Comparison of ENCODE assay signal across 16 cellular contexts in the genomic region with DNA sequence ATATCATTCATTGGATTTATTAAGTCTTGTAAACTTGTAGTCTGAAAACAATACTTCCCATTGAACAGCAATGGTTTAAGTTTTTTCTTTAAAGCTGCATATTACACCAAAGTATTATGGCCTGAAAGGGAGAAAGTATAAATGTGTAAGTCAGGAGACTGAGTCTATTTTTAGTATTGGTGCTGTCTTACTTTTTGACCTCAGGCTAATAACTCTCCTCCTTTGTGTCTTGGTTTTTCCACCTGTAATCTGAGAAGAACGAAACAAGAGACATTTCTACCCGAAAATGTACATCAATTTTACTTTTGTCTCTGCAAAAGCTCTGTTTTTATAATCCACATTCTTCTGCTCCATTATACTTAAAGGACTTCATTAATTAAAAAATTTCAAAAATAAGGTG. TPM values are rescaled to one million over a fixed set of nuclear protein-coding genes. Genes with fewer than 3 reads are reported as not detected.
DNase-seq lines count a peak whose midpoint lies in the region; ATAC-seq and TF ChIP-seq lines count a peak whose summit lies in the region.
"Had no signal": no experiment of that assay in that cellular context is flagged by ENCODE, and none has a peak within 500 bp of the region (broad histone marks: within the 10 kb centered on the region; RNA-seq: fewer than 3 reads in every experiment).

No MANE protein-coding gene starts in this region.

- no peak for TF ChIP-seq CTCF in mesothelial cell of epicardium (IDR thresholded peaks at IDR 0.05; ENCODE audit: unreplicated experiment)
- TF ChIP-seq CTCF in psoas muscle (IDR thresholded peaks at IDR 0.05): no peak
- no peak for TF ChIP-seq CTCF in type B pancreatic cell (conservative IDR thresholded peaks at IDR 0.05)
- no peak for TF ChIP-seq CTCF in left lung (IDR thresholded peaks at IDR 0.05)

- DNase-seq in mesothelial cell of epicardium (ENCODE audit: low spot score in 2 of 2, unreplicated experiment in 2 of 2) (no peak), psoas muscle (no peak), type B pancreatic cell (ENCODE audit: extremely low spot score, unreplicated experiment) (no peak), NCI-H187 treated with DMSO at 0.1 percent for 48 hours (lab: John Stamatoyannopoulos, UW) (no peak), GF-D8 (lab: John Stamatoyannopoulos, UW) (no peak), left lung (no peak)
- DNase-seq: C1 segment of cervical spinal cord; Calu3; CD4-positive, alpha-beta memory T cell; COR-L47; DMS53; DMS79 treated with DMSO at 0.1 percent for 48 hours; H9 had no signal

- H3K27ac ChIP-seq in psoas muscle (peak overlapping the region; percentile 51), left lung (no peak overlapping the region)

- no peaks in the 10 kb centered on the region for H3K27me3 ChIP-seq in psoas muscle (ENCODE audit: insufficient read depth in 3 of 3, low read length in 2 of 3)
- H3K27me3 ChIP-seq in left lung: no peaks in the 10 kb centered on the region

- H3K4me1 Mint-ChIP-seq in mesothelial cell of epicardium (peaks cover 14% of the 10 kb centered on the region), type B pancreatic cell (ENCODE audit: unreplicated experiment) (peaks cover 15% of the 10 kb centered on the region)

- intact Hi-C loops in psoas muscle (cut with DNase I) (no loop called here), left lung (cut with DNase I) (no loop called here)

- no peak overlapping the region for H3K4me3 ChIP-seq in psoas muscle
- no peak overlapping the region for H3K4me3 ChIP-seq in left lung
- H3K4me3 ChIP-seq: GM12878, GM23338 had no signal

- H3K36me3 ChIP-seq in psoas muscle (ENCODE audit: insufficient read depth in 1 of 2, low read depth in 1 of 2): peaks cover 3 to 26% of the 10 kb centered on the region in 2 donors
- H3K36me3 ChIP-seq in left lung: peaks cover 0 to 7% of the 10 kb centered on the region in 2 donors

- no peak overlapping the region for H3K4me3 Mint-ChIP-seq in mesothelial cell of epicardium
- H3K4me3 Mint-ChIP-seq in type B pancreatic cell: peak overlapping the region; percentile 32
- H3K4me3 Mint-ChIP-seq: CD4-positive, alpha-beta memory T cell; GM23338; H9 had no signal

- no peaks in the 10 kb centered on the region for H3K36me3 Mint-ChIP-seq in mesothelial cell of epicardium
- peaks cover 7% of the 10 kb centered on the region for H3K36me3 Mint-ChIP-seq in type B pancreatic cell

- 40 to 71% (median 44%) methylated on average over 2 of the region's 2 CpGs for WGBS in psoas muscle, 3 donors

- no peaks in the 10 kb centered on the region for H3K9me3 Mint-ChIP-seq in mesothelial cell of epicardium
- no peaks in the 10 kb centered on the region for H3K9me3 Mint-ChIP-seq in type B pancreatic cell
- H3K9me3 Mint-ChIP-seq: CD4-positive, alpha-beta memory T cell; GM23338; H9 had no signal

- ATAC-seq in psoas muscle: peak in 1 of 4 donors; percentile 57
- ATAC-seq in left lung: no peak
- ATAC-seq: GM12878, GM23338, HCT116 had no signal

- no peaks in the 10 kb centered on the region for H3K9me3 ChIP-seq in psoas muscle
- no peaks in the 10 kb centered on the region for H3K9me3 ChIP-seq in left lung

- peak overlapping the region; percentile 44 for H3K27ac Mint-ChIP-seq in mesothelial cell of epicardium
- peak overlapping the region; percentile 57 for H3K27ac Mint-ChIP-seq in type B pancreatic cell
- H3K27ac Mint-ChIP-seq: GM23338, H9 had no signal

- no peaks in the 10 kb centered on the region for H3K27me3 Mint-ChIP-seq in mesothelial cell of epicardium (ENCODE audit: low read depth)
- no peaks in the 10 kb centered on the region for H3K27me3 Mint-ChIP-seq in type B pancreatic cell
- H3K27me3 Mint-ChIP-seq: CD4-positive, alpha-beta memory T cell had no signal

- H3K4me1 ChIP-seq in psoas muscle (peaks cover 42% of the 10 kb centered on the region), left lung (peaks cover 0 to 8% of the 10 kb centered on the region in 2 donors)

RNA-seq across cellular contexts. Expression of a gene that starts 7.6 kb away (rescaled TPM):
- 7.7 to 7.9 TPM (median 7.8 TPM) in 3 replicates for total RNA-seq in mesothelial cell of epicardium
- total RNA-seq in psoas muscle: 10 to 100 TPM; 11.2 to 20.9 (median 11.9) TPM
- polyA plus RNA-seq in psoas muscle: 10 to 100 TPM in 1 of 3 donors, 1 to 10 TPM in 2; 6.9 to 10.3 (median 8.2) TPM
- 6.7 and 8.4 TPM in 2 replicates for total RNA-seq in type B pancreatic cell (ENCODE audit: low replicate concordance)
- total RNA-seq in left lung: 1 to 10 TPM; 5.8 to 6.9 TPM

RNA-seq across cellular contexts. Expression of a gene that starts 14.0 kb away (rescaled TPM):
- 26.2 to 29.8 TPM (median 28.0 TPM) in 3 replicates for total RNA-seq in mesothelial cell of epicardium
- total RNA-seq in psoas muscle: 10 to 100 TPM; 14.4 to 24.0 (median 17.8) TPM
- polyA plus RNA-seq in psoas muscle: 10 to 100 TPM in 1 of 3 donors, 1 to 10 TPM in 2; 9.8 to 16.5 (median 10.0) TPM
- total RNA-seq in type B pancreatic cell (ENCODE audit: low replicate concordance): 13.3 and 21.8 TPM in 2 replicates
- 10 to 100 TPM; 13.5 to 17.0 TPM for total RNA-seq in left lung
